In the genomic region with DNA sequence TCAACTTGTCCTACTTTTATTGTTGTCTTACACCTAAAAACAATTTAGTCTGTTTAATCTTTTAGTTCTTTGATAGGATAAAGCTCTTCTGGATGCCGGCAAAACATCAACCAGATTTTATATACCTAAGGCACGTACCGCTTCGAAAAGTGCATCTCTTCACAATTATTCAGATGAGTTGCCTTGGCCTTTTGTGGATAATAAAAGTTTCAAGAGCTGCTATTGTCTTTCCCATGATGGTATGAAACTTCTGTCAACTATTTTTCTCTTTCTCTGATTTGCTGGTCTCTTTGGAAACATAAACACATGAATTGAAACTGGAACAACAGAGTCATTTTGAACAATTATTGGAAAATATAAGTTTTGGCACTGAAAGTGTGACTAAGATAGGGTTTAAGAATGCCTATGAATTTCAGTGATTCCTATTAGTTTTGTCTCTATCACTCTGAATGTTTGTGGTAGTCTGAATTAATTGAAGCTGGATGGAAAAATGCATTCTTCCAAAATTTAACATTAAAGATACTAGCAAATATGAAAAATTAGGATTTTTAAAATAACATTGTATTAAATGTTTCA, we compare ENCODE assay signal across 16 cellular contexts.
A peak's percentile ranks its signal among the peaks of the same experiment; 100 is the strongest.
DNase-seq lines count a peak whose midpoint lies in the region; ATAC-seq and TF ChIP-seq lines count a peak whose summit lies in the region.
"Had no signal": no experiment of that assay in that cellular context is flagged by ENCODE, and none has a peak within 500 bp of the region (broad histone marks: within the 10 kb centered on the region; RNA-seq: fewer than 3 reads in every experiment).

No MANE protein-coding gene starts in this region.

- intact Hi-C loops in activated CD4-positive, alpha-beta T cell treated with anti-CD3 and anti-CD28 coated beads, Interleukin-2, amount 10 ng/mL, durations not matched to agents 24 days and 14 days (cut with micrococcal nuclease) = loop anchor here (1.0 to 2.0 kb wide), 5 partner anchors 12 to 108 kb away; no protein-coding TSS in a partner anchor
- intact Hi-C loops in activated T-helper 2 cell treated with anti-CD3 and anti-CD28 coated beads, Interferon-gamma antibody, Interleukin-2, Interleukin-4, amounts not matched to agents 10 μg/mL and 5 μg/mL and 100 μg/mL, durations not matched to agents 14 hours and 24 hours and 36 hours (cut with micrococcal nuclease) = loop anchor here (1.0 kb wide), 1 partner anchor 11 kb away; no protein-coding TSS in a partner anchor
- intact Hi-C loops in right cardiac atrium (cut with DNase I) = no loop called here

- peaks cover 43% of the 10 kb centered on the region for H3K4me1 Mint-ChIP-seq in activated CD4-positive, alpha-beta T cell treated with anti-CD3 and anti-CD28 coated beads, Interleukin-2, amount 10 ng/mL, durations not matched to agents 24 days and 14 days
- peaks cover 26% of the 10 kb centered on the region for H3K4me1 Mint-ChIP-seq in activated naive CD4-positive, alpha-beta T cell treated with anti-CD3 and anti-CD28 coated beads, Interleukin-2, amount 10 ng/mL, durations not matched to agents 7 days and 5 days
- H3K4me1 Mint-ChIP-seq in activated T-helper 2 cell treated with anti-CD3 and anti-CD28 coated beads, Interferon-gamma antibody, Interleukin-2, Interleukin-4, amounts not matched to agents 10 μg/mL and 5 μg/mL and 100 μg/mL, durations not matched to agents 14 hours and 24 hours and 36 hours (ENCODE audit: low read depth) = peaks cover 48% of the 10 kb centered on the region
- H3K4me1 Mint-ChIP-seq: B cell had no signal

- no peaks in the 10 kb centered on the region for H3K36me3 ChIP-seq in osteoblast (ENCODE audit: insufficient read depth, low read length)
- H3K36me3 ChIP-seq: Peyer's patch had no signal

- no peak overlapping the region for H2AFZ ChIP-seq in osteoblast (ENCODE audit: low read length)

- H3K27ac ChIP-seq in right cardiac atrium (ENCODE audit: low read length) (no peak overlapping the region), osteoblast (ENCODE audit: low read depth, low read length) (no peak overlapping the region)
- H3K27ac ChIP-seq: Peyer's patch had no signal

- no peak for DNase-seq in activated CD4-positive, alpha-beta T cell treated with anti-CD3 and anti-CD28 coated beads, Interleukin-2, amount 10 ng/mL, durations not matched to agents 24 days and 14 days
- DNase-seq in activated CD4-positive, alpha-beta T cell treated with anti-CD3 and anti-CD28 coated beads, Interleukin-2, amount 50 U/mL, for 48 hours = no peak
- no peak for DNase-seq in activated naive CD4-positive, alpha-beta T cell treated with anti-CD3 and anti-CD28 coated beads, Interleukin-2, amount 50 U/mL, for 72 hours (ENCODE audit: low spot score in 2 of 2)
- no peak for DNase-seq in activated naive CD4-positive, alpha-beta T cell treated with anti-CD3 and anti-CD28 coated beads, Interleukin-2, amount 10 ng/mL, durations not matched to agents 7 days and 5 days
- no peak for DNase-seq in activated T-helper 2 cell treated with anti-CD3 and anti-CD28 coated beads, Interferon-gamma antibody, Interleukin-2, Interleukin-4, amounts not matched to agents 10 μg/mL and 5 μg/mL and 100 μg/mL, durations not matched to agents 14 hours and 24 hours and 36 hours (ENCODE audit: low spot score)
- DNase-seq in right cardiac atrium (no peak), osteoblast (ENCODE audit: insufficient read length, low spot score, missing footprints) (no peak)
- DNase-seq: CD4-positive, CD25-positive, alpha-beta regulatory T cell; COR-L47; DMS 273 treated with DMSO at 0.1 percent for 48 hours; DND-41; NCI-H1105; NCI-H748 treated with DMSO at 0.1 percent for 48 hours; NK-92 treated with Interleukin-12 subunit alpha and Interleukin-12 subunit beta, amount 100 ng/mL, for 24 hours; Peyer's patch had no signal

- H3K27me3 Mint-ChIP-seq in activated CD4-positive, alpha-beta T cell treated with anti-CD3 and anti-CD28 coated beads, Interleukin-2, amount 10 ng/mL, durations not matched to agents 24 days and 14 days = no peaks in the 10 kb centered on the region
- no peaks in the 10 kb centered on the region for H3K27me3 Mint-ChIP-seq in activated naive CD4-positive, alpha-beta T cell treated with anti-CD3 and anti-CD28 coated beads, Interleukin-2, amount 10 ng/mL, durations not matched to agents 7 days and 5 days
- no peaks in the 10 kb centered on the region for H3K27me3 Mint-ChIP-seq in activated T-helper 2 cell treated with anti-CD3 and anti-CD28 coated beads, Interferon-gamma antibody, Interleukin-2, Interleukin-4, amounts not matched to agents 10 μg/mL and 5 μg/mL and 100 μg/mL, durations not matched to agents 14 hours and 24 hours and 36 hours (ENCODE audit: low read depth)
- H3K27me3 Mint-ChIP-seq: CD4-positive, CD25-positive, alpha-beta regulatory T cell had no signal

- H3K4me3 Mint-ChIP-seq in activated CD4-positive, alpha-beta T cell treated with anti-CD3 and anti-CD28 coated beads, Interleukin-2, amount 10 ng/mL, durations not matched to agents 24 days and 14 days = peak overlapping the region; percentile 6
- no peak overlapping the region for H3K4me3 Mint-ChIP-seq in activated naive CD4-positive, alpha-beta T cell treated with anti-CD3 and anti-CD28 coated beads, Interleukin-2, amount 10 ng/mL, durations not matched to agents 7 days and 5 days
- no peak overlapping the region for H3K4me3 Mint-ChIP-seq in activated T-helper 2 cell treated with anti-CD3 and anti-CD28 coated beads, Interferon-gamma antibody, Interleukin-2, Interleukin-4, amounts not matched to agents 10 μg/mL and 5 μg/mL and 100 μg/mL, durations not matched to agents 14 hours and 24 hours and 36 hours (ENCODE audit: low read depth)
- H3K4me3 Mint-ChIP-seq: B cell; CD4-positive, CD25-positive, alpha-beta regulatory T cell had no signal

- no peak overlapping the region for H3K4me3 ChIP-seq in right cardiac atrium (ENCODE audit: low read length)
- H3K4me3 ChIP-seq in osteoblast (ENCODE audit: insufficient read depth, low read length) = no peak overlapping the region
- H3K4me3 ChIP-seq: Peyer's patch had no signal

- 97% methylated on average over 4 of the region's 4 CpGs for WGBS in right cardiac atrium

- peaks cover 14% of the 10 kb centered on the region for H3K9me3 Mint-ChIP-seq in activated CD4-positive, alpha-beta T cell treated with anti-CD3 and anti-CD28 coated beads, Interleukin-2, amount 10 ng/mL, durations not matched to agents 24 days and 14 days
- H3K9me3 Mint-ChIP-seq in activated naive CD4-positive, alpha-beta T cell treated with anti-CD3 and anti-CD28 coated beads, Interleukin-2, amount 50 U/mL, for 72 hours = peaks cover 0 to 12% of the 10 kb centered on the region in 2 donors
- peaks cover 10% of the 10 kb centered on the region for H3K9me3 Mint-ChIP-seq in activated naive CD4-positive, alpha-beta T cell treated with anti-CD3 and anti-CD28 coated beads, Interleukin-2, amount 10 ng/mL, durations not matched to agents 7 days and 5 days
- peaks cover 17% of the 10 kb centered on the region for H3K9me3 Mint-ChIP-seq in activated T-helper 2 cell treated with anti-CD3 and anti-CD28 coated beads, Interferon-gamma antibody, Interleukin-2, Interleukin-4, amounts not matched to agents 10 μg/mL and 5 μg/mL and 100 μg/mL, durations not matched to agents 14 hours and 24 hours and 36 hours

- peak; percentile 22 to 81 for ATAC-seq in activated naive CD4-positive, alpha-beta T cell treated with anti-CD3 and anti-CD28 coated beads, Interleukin-2, amount 50 U/mL, for 72 hours
- ATAC-seq in right cardiac atrium = no peak

- TF ChIP-seq CTCF in osteoblast (IDR thresholded peaks at IDR 0.05; ENCODE audit: extremely low read depth, low read depth, low read length) = no peak

- no peak overlapping the region for H3K4me2 ChIP-seq in osteoblast (ENCODE audit: insufficient read depth, low read length)

- no peaks in the 10 kb centered on the region for H4K20me1 ChIP-seq in osteoblast (ENCODE audit: insufficient read depth, low read length)

- H3K36me3 Mint-ChIP-seq in activated CD4-positive, alpha-beta T cell treated with anti-CD3 and anti-CD28 coated beads, Interleukin-2, amount 10 ng/mL, durations not matched to agents 24 days and 14 days (ENCODE audit: low read depth) = peaks cover 32% of the 10 kb centered on the region
- peaks cover 4 to 16% of the 10 kb centered on the region in 2 donors for H3K36me3 Mint-ChIP-seq in activated naive CD4-positive, alpha-beta T cell treated with anti-CD3 and anti-CD28 coated beads, Interleukin-2, amount 50 U/mL, for 72 hours
- H3K36me3 Mint-ChIP-seq in activated naive CD4-positive, alpha-beta T cell treated with anti-CD3 and anti-CD28 coated beads, Interleukin-2, amount 10 ng/mL, durations not matched to agents 7 days and 5 days = peaks cover 23% of the 10 kb centered on the region
- H3K36me3 Mint-ChIP-seq in activated T-helper 2 cell treated with anti-CD3 and anti-CD28 coated beads, Interferon-gamma antibody, Interleukin-2, Interleukin-4, amounts not matched to agents 10 μg/mL and 5 μg/mL and 100 μg/mL, durations not matched to agents 14 hours and 24 hours and 36 hours (ENCODE audit: low read depth) = peaks cover 47% of the 10 kb centered on the region
- H3K36me3 Mint-ChIP-seq: CD4-positive, CD25-positive, alpha-beta regulatory T cell had no signal

- CTCF ChIA-PET in activated naive CD4-positive, alpha-beta T cell treated with anti-CD3 and anti-CD28 coated beads, Interleukin-2, amount 10 ng/mL, durations not matched to agents 7 days and 5 days (lab: Charles Lee) = interaction anchor here (0.7 to 1.7 kb wide), 5 partner anchors 9 to 109 kb away, joined by 3 to 7 read pairs (median 3); no protein-coding TSS in a partner anchor

- no peaks in the 10 kb centered on the region for H3K9me3 ChIP-seq in right cardiac atrium (ENCODE audit: control insufficient read depth, low read length)
- H3K9me3 ChIP-seq in osteoblast (ENCODE audit: low read depth, low read length) = no peaks in the 10 kb centered on the region
- H3K9me3 ChIP-seq: Peyer's patch had no signal

- peak overlapping the region; percentile 85 for H3K27ac Mint-ChIP-seq in activated CD4-positive, alpha-beta T cell treated with anti-CD3 and anti-CD28 coated beads, Interleukin-2, amount 10 ng/mL, durations not matched to agents 24 days and 14 days
- peak overlapping the region in 1 of 2 donors; percentile 1 for H3K27ac Mint-ChIP-seq in activated naive CD4-positive, alpha-beta T cell treated with anti-CD3 and anti-CD28 coated beads, Interleukin-2, amount 50 U/mL, for 72 hours
- no peak overlapping the region for H3K27ac Mint-ChIP-seq in activated naive CD4-positive, alpha-beta T cell treated with anti-CD3 and anti-CD28 coated beads, Interleukin-2, amount 10 ng/mL, durations not matched to agents 7 days and 5 days
- H3K27ac Mint-ChIP-seq in activated T-helper 2 cell treated with anti-CD3 and anti-CD28 coated beads, Interferon-gamma antibody, Interleukin-2, Interleukin-4, amounts not matched to agents 10 μg/mL and 5 μg/mL and 100 μg/mL, durations not matched to agents 14 hours and 24 hours and 36 hours = peak overlapping the region; percentile 77
- H3K27ac Mint-ChIP-seq: B cell had no signal

- no peaks in the 10 kb centered on the region for H3K27me3 ChIP-seq in right cardiac atrium (ENCODE audit: control insufficient read depth, insufficient read depth)
- H3K27me3 ChIP-seq in osteoblast (ENCODE audit: insufficient read depth, low read length) = no peaks in the 10 kb centered on the region
- H3K27me3 ChIP-seq: Peyer's patch had no signal

- H3K79me2 ChIP-seq in osteoblast (ENCODE audit: insufficient read depth, low read length) = no peaks in the 10 kb centered on the region

- H3K4me1 ChIP-seq in right cardiac atrium (ENCODE audit: control insufficient read depth, insufficient read depth, low read length) (no peaks in the 10 kb centered on the region), osteoblast (ENCODE audit: insufficient read depth, low read length) (peaks cover 4% of the 10 kb centered on the region)
- H3K4me1 ChIP-seq: Peyer's patch had no signal

Comparison
In these comparisons a context has a peak if more than half of its experiments do, and no peak if none do; other contexts are left out.
1. ATAC-seq: peak in activated naive CD4-positive, alpha-beta T cell treated with anti-CD3 and anti-CD28 coated beads, Interleukin-2, amount 50 U/mL, for 72 hours (2 of 2); none in right cardiac atrium (0 of 2).
2. intact Hi-C loops: an anchor here in activated CD4-positive, alpha-beta T cell treated with anti-CD3 and anti-CD28 coated beads, Interleukin-2, amount 10 ng/mL, durations not matched to agents 24 days and 14 days (1.0 to 2.0 kb wide) and activated T-helper 2 cell treated with anti-CD3 and anti-CD28 coated beads, Interferon-gamma antibody, Interleukin-2, Interleukin-4, amounts not matched to agents 10 μg/mL and 5 μg/mL and 100 μg/mL, durations not matched to agents 14 hours and 24 hours and 36 hours (1.0 kb wide); none called in right cardiac atrium.